8 cellular contexts compared by ENCODE assay signal in genomic region chr16:89256651-89257254, GRCh38. TPM values are rescaled to one million over a fixed set of nuclear protein-coding genes. Genes with fewer than 3 reads are reported as not detected.
A peak's percentile ranks its signal among the peaks of the same experiment; 100 is the strongest.
DNase-seq lines count a peak whose midpoint lies in the region; ATAC-seq and TF ChIP-seq lines count a peak whose summit lies in the region.

No MANE protein-coding gene starts in this region.

- peaks cover 13% of the 10 kb centered on the region for H3K4me1 ChIP-seq in effector memory CD4-positive, alpha-beta T cell (ENCODE audit: control insufficient read depth, insufficient read depth, low read length, poor library complexity, severe bottlenecking)

- H3K36me3 Mint-ChIP-seq in activated CD8-positive, alpha-beta T cell treated with anti-CD3 and anti-CD28 coated beads, Interleukin-2, amount 10 ng/mL, durations not matched to agents 7 days and 5 days (ENCODE audit: low read depth) = no peaks in the 10 kb centered on the region
- no peaks in the 10 kb centered on the region for H3K36me3 Mint-ChIP-seq in chondrocyte (ENCODE audit: low read depth)

- H3K4me1 Mint-ChIP-seq in activated CD8-positive, alpha-beta T cell treated with anti-CD3 and anti-CD28 coated beads, Interleukin-2, amount 10 ng/mL, durations not matched to agents 7 days and 5 days (ENCODE audit: low read depth) = peaks cover 23% of the 10 kb centered on the region
- H3K4me1 Mint-ChIP-seq in chondrocyte (ENCODE audit: low read depth) = peaks cover 7% of the 10 kb centered on the region

- no peak for TF ChIP-seq CTCF in AG04449 (IDR thresholded peaks at IDR 0.05; ENCODE audit: insufficient read depth, low read length, missing control alignments)
- no peak for TF ChIP-seq CTCF in chondrocyte (IDR thresholded peaks at IDR 0.05)

- peaks cover 9% of the 10 kb centered on the region for H3K27me3 ChIP-seq in effector memory CD4-positive, alpha-beta T cell (replicated peaks; ENCODE audit: control insufficient read depth, insufficient read depth, low read length, poor library complexity, severe bottlenecking)

- H3K27ac ChIP-seq in effector memory CD4-positive, alpha-beta T cell (ENCODE audit: insufficient read depth, low read length, poor library complexity, severe bottlenecking) = no peak overlapping the region

- DNase-seq in AG04449 (ENCODE audit: low read depth, low spot score) = no peak
- DNase-seq in HuH-7 (ENCODE audit: low spot score) = peak; percentile 82
- DNase-seq in activated CD8-positive, alpha-beta T cell treated with anti-CD3 and anti-CD28 coated beads, Interleukin-2, amount 10 ng/mL, durations not matched to agents 7 days and 5 days = peak; percentile 75
- DNase-seq in effector memory CD4-positive, alpha-beta T cell = peak; percentile 60 to 71 (median 63)
- DNase-seq in middle frontal gyrus (ENCODE audit: extremely low spot score, low spot score) = peak; percentile 13
- DNase-seq in stimulated activated CD8-positive, alpha-beta memory T cell treated with anti-CD3 and anti-CD28 coated beads, Interleukin-15, amount 100 ng/mL, for 48 hours (ENCODE audit: low read depth in 2 of 2) = peak; percentile 76 to 78
- DNase-seq in chondrocyte (ENCODE audit: low spot score) = no peak

- H3K9me3 ChIP-seq in effector memory CD4-positive, alpha-beta T cell (ENCODE audit: control insufficient read depth, low read length) = no peaks in the 10 kb centered on the region

- H3K36me3 ChIP-seq in effector memory CD4-positive, alpha-beta T cell (ENCODE audit: control insufficient read depth, insufficient read depth, low read length) = no peaks in the 10 kb centered on the region

- H3K4me3 ChIP-seq in AG04449 (ENCODE audit: low read depth, low read length) = peak overlapping the region; percentile 49
- peak overlapping the region; percentile 37 for H3K4me3 ChIP-seq in effector memory CD4-positive, alpha-beta T cell (ENCODE audit: insufficient read depth, low read depth, low read length, poor library complexity, severe bottlenecking)

- H3K27me3 Mint-ChIP-seq in activated CD8-positive, alpha-beta T cell treated with anti-CD3 and anti-CD28 coated beads, Interleukin-2, amount 10 ng/mL, durations not matched to agents 7 days and 5 days (ENCODE audit: low read depth) = peaks cover 21% of the 10 kb centered on the region
- no peaks in the 10 kb centered on the region for H3K27me3 Mint-ChIP-seq in chondrocyte (ENCODE audit: low read depth)

- peak; percentile 88 for ATAC-seq in activated CD8-positive, alpha-beta T cell treated with anti-CD3 and anti-CD28 coated beads, Interleukin-2, amount 10 ng/mL, durations not matched to agents 7 days and 5 days
- no peak for ATAC-seq in GM21723 (IDR thresholded peaks at IDR 0.05; ENCODE audit: unreplicated experiment)

- H3K9me3 Mint-ChIP-seq in activated CD8-positive, alpha-beta T cell treated with anti-CD3 and anti-CD28 coated beads, Interleukin-2, amount 10 ng/mL, durations not matched to agents 7 days and 5 days (ENCODE audit: insufficient read depth) = no peaks in the 10 kb centered on the region
- H3K9me3 Mint-ChIP-seq in chondrocyte (ENCODE audit: low read depth) = no peaks in the 10 kb centered on the region

- POLR2A ChIA-PET in AG04449 (lab: Yijun Ruan, JAX) = no interaction called here
- POLR2A ChIA-PET in activated CD8-positive, alpha-beta T cell treated with anti-CD3 and anti-CD28 coated beads, Interleukin-2, amount 10 ng/mL, durations not matched to agents 7 days and 5 days (lab: Charles Lee) = no interaction called here

- CTCF ChIA-PET in AG04449 (lab: Yijun Ruan, JAX) = no interaction called here
- CTCF ChIA-PET in activated CD8-positive, alpha-beta T cell treated with anti-CD3 and anti-CD28 coated beads, Interleukin-2, amount 10 ng/mL, durations not matched to agents 7 days and 5 days (lab: Charles Lee) = no interaction called here

- no peak overlapping the region for H3K27ac Mint-ChIP-seq in activated CD8-positive, alpha-beta T cell treated with anti-CD3 and anti-CD28 coated beads, Interleukin-2, amount 10 ng/mL, durations not matched to agents 7 days and 5 days
- H3K27ac Mint-ChIP-seq in chondrocyte (ENCODE audit: unreplicated experiment) = no peak overlapping the region

- H3K4me3 Mint-ChIP-seq in activated CD8-positive, alpha-beta T cell treated with anti-CD3 and anti-CD28 coated beads, Interleukin-2, amount 10 ng/mL, durations not matched to agents 7 days and 5 days = peak overlapping the region; percentile 39
- no peak overlapping the region for H3K4me3 Mint-ChIP-seq in chondrocyte (ENCODE audit: unreplicated experiment)

RNA-seq across cellular contexts. Expression of gene ZNF778, which starts 39.2 kb away (rescaled TPM):
- 1 to 10 TPM; 4.9 to 7.4 TPM for total RNA-seq in activated CD8-positive, alpha-beta T cell treated with anti-CD3 and anti-CD28 coated beads, Interleukin-2, amount 10 ng/mL, durations not matched to agents 7 days and 5 days
- 5.8 to 7.7 TPM (median 6.6 TPM) in 3 replicates for total RNA-seq in chondrocyte

RNA-seq across cellular contexts. Expression of gene SLC22A31, which starts 56.4 kb away (rescaled TPM):
- not detected for total RNA-seq in activated CD8-positive, alpha-beta T cell treated with anti-CD3 and anti-CD28 coated beads, Interleukin-2, amount 10 ng/mL, durations not matched to agents 7 days and 5 days
- total RNA-seq in chondrocyte = 0.40 to 0.94 TPM in 2 of 3 replicates, not detected in the other

Comparison
In these comparisons a context has a peak if more than half of its experiments do, and no peak if none do; other contexts are left out.
1. DNase-seq: peak in HuH-7 (single experiment), activated CD8-positive, alpha-beta T cell treated with anti-CD3 and anti-CD28 coated beads, Interleukin-2, amount 10 ng/mL, durations not matched to agents 7 days and 5 days (single experiment), effector memory CD4-positive, alpha-beta T cell (3 of 3), middle frontal gyrus (single experiment) and stimulated activated CD8-positive, alpha-beta memory T cell treated with anti-CD3 and anti-CD28 coated beads, Interleukin-15, amount 100 ng/mL, for 48 hours (2 of 2); none in AG04449 (single experiment) and chondrocyte (single experiment).